In genomic region chr17:7418472-7419152, GRCh38 we compare ENCODE assay signal across 1 cellular context.
TF ChIP-seq lines count a peak whose summit lies in the region.

No MANE protein-coding gene starts in this region.

TF ChIP-seq in HepG2, 621 proteins besides CTCF, POLR2A, EP300 and RAD21:
- TF ChIP-seq ZNF83 (CRISPR knock-in tag; IDR thresholded peaks at IDR 0.05; ENCODE audit: borderline replicate concordance): no peak
- TF ChIP-seq ZNF687 (CRISPR knock-in tag; IDR thresholded peaks at IDR 0.05): peak; percentile 25; the same call in 1 of the 2 replicates
- TF ChIP-seq NFE2L1 (CRISPR knock-in tag; IDR thresholded peaks at IDR 0.05; ENCODE audit: borderline replicate concordance): no peak
- 0 out of 2 replicates have a peak, but pooled peaks have one; percentile 22 for TF ChIP-seq POLR2G (IDR thresholded peaks at IDR 0.05; ENCODE audit: low read depth, low read length)
- TF ChIP-seq ZFP41 (CRISPR knock-in tag; IDR thresholded peaks at IDR 0.05; ENCODE audit: borderline replicate concordance): no peak
- no peak for TF ChIP-seq ZBTB33 (CRISPR knock-in tag; IDR thresholded peaks at IDR 0.05)
- TF ChIP-seq ZNF414 (CRISPR knock-in tag; IDR thresholded peaks at IDR 0.05): no peak
- TF ChIP-seq ZNF280D (CRISPR knock-in tag; IDR thresholded peaks at IDR 0.05): no peak
- TF ChIP-seq BORCS8-MEF2B (CRISPR knock-in tag; IDR thresholded peaks at IDR 0.05): no peak
- TF ChIP-seq ZNF766 (CRISPR knock-in tag; IDR thresholded peaks at IDR 0.05; ENCODE audit: borderline replicate concordance): no peak
- TF ChIP-seq ZNF34 (CRISPR knock-in tag; IDR thresholded peaks at IDR 0.05; ENCODE audit: borderline replicate concordance): no peak
- TF ChIP-seq NR2F2 (IDR thresholded peaks at IDR 0.05; ENCODE audit: borderline replicate concordance, low read depth): no peak
- no peak for TF ChIP-seq KLF11 (CRISPR knock-in tag; IDR thresholded peaks at IDR 0.05)
- no peak for TF ChIP-seq ZNF335 (CRISPR knock-in tag; IDR thresholded peaks at IDR 0.05)
- no peak for TF ChIP-seq KAT2B (IDR thresholded peaks at IDR 0.05; ENCODE audit: borderline replicate concordance, low read depth, low read length)
